In the genomic region with DNA sequence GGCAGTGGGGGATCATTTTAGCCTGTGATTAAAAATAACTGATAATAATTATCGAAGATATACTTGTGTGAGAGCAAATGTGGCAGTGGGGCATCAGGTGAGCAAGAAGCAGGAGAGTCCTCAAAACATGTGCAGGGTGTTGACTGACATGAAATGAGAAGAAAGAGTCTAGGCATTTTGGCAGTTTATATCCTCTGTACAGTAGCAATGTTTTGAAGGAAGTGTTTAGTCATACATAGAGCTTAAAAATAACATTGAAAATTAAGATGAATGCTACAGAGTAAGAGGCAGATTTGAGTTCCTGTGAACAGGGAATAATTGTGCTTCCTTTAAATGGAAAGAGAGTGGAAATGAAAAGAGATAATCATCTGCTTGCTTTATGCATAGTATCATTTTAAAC, we compare ENCODE assay signal across 18 cellular contexts. TPM values are rescaled to one million over a fixed set of nuclear protein-coding genes. Genes with fewer than 3 reads are reported as not detected.
"Had no signal": no experiment of that assay in that cellular context is flagged by ENCODE, and none has a peak within 500 bp of the region (broad histone marks: within the 10 kb centered on the region; RNA-seq: fewer than 3 reads in every experiment).

No MANE protein-coding gene starts in this region.

- DNase-seq: activated CD4-positive, alpha-beta memory T cell treated with anti-CD3 and anti-CD28 coated beads for 36 hours; activated CD4-positive, alpha-beta T cell treated with anti-CD3 and anti-CD28 coated beads for 1 hour; activated naive CD4-positive, alpha-beta T cell treated with Interleukin-2 at 50 U/mL for 16 hours; activated naive CD8-positive, alpha-beta T cell treated with anti-CD3 and anti-CD28 coated beads, Interleukin-2, amount 50 U/mL, for 24 hours; activated T-cell treated with anti-CD3 and anti-CD28 coated beads, Interleukin-2, amount 50 U/mL, for 4 hours; dorsolateral prefrontal cortex; esophagus squamous epithelium; foreskin keratinocyte; head of caudate nucleus; natural killer cell; nucleus accumbens; right cardiac atrium; T-helper 9 cell; tibial artery; uterus had no signal

- H3K9me3 ChIP-seq: esophagus squamous epithelium, tibial artery, uterus had no signal

- H3K27ac Mint-ChIP-seq: activated CD4-positive, alpha-beta memory T cell treated with anti-CD3 and anti-CD28 coated beads for 36 hours; activated naive CD8-positive, alpha-beta T cell treated with anti-CD3 and anti-CD28 coated beads, Interleukin-2, amount 50 U/mL, for 24 hours; natural killer cell; stimulated activated memory B cell treated with anti-CD40 and anti-IgM and Interleukin-4, amounts not matched to agents 10 μg/mL and 1 μg/mL and 100 μg/mL, for 72 hours had no signal

- H3K4me2 ChIP-seq: smooth muscle cell had no signal

- H3K27me3 Mint-ChIP-seq: activated CD4-positive, alpha-beta memory T cell treated with anti-CD3 and anti-CD28 coated beads for 36 hours; activated naive CD8-positive, alpha-beta T cell treated with anti-CD3 and anti-CD28 coated beads, Interleukin-2, amount 50 U/mL, for 24 hours; stimulated activated memory B cell treated with anti-CD40 and anti-IgM and Interleukin-4, amounts not matched to agents 10 μg/mL and 1 μg/mL and 100 μg/mL, for 72 hours had no signal

- H3K4me3 Mint-ChIP-seq: activated CD4-positive, alpha-beta memory T cell treated with anti-CD3 and anti-CD28 coated beads for 36 hours; activated naive CD8-positive, alpha-beta T cell treated with anti-CD3 and anti-CD28 coated beads, Interleukin-2, amount 50 U/mL, for 24 hours; activated T-cell treated with anti-CD3 and anti-CD28 coated beads, Interleukin-2, amount 50 U/mL, for 4 hours; natural killer cell; stimulated activated memory B cell treated with anti-CD40 and anti-IgM and Interleukin-4, amounts not matched to agents 10 μg/mL and 1 μg/mL and 100 μg/mL, for 72 hours had no signal

- H3K4me3 ChIP-seq: dorsolateral prefrontal cortex, esophagus squamous epithelium, smooth muscle cell, tibial artery, uterus had no signal

- H3K4me1 ChIP-seq: esophagus squamous epithelium, foreskin keratinocyte, tibial artery, uterus had no signal

- H3K27me3 ChIP-seq: dorsolateral prefrontal cortex, esophagus squamous epithelium, foreskin keratinocyte, tibial artery, uterus had no signal

- H3K4me1 Mint-ChIP-seq: activated naive CD8-positive, alpha-beta T cell treated with anti-CD3 and anti-CD28 coated beads, Interleukin-2, amount 50 U/mL, for 24 hours; stimulated activated memory B cell treated with anti-CD40 and anti-IgM and Interleukin-4, amounts not matched to agents 10 μg/mL and 1 μg/mL and 100 μg/mL, for 72 hours had no signal

- H3K9me3 Mint-ChIP-seq: activated CD4-positive, alpha-beta memory T cell treated with anti-CD3 and anti-CD28 coated beads for 36 hours; activated naive CD8-positive, alpha-beta T cell treated with anti-CD3 and anti-CD28 coated beads, Interleukin-2, amount 50 U/mL, for 24 hours; activated T-cell treated with anti-CD3 and anti-CD28 coated beads, Interleukin-2, amount 50 U/mL, for 4 hours; natural killer cell; stimulated activated memory B cell treated with anti-CD40 and anti-IgM and Interleukin-4, amounts not matched to agents 10 μg/mL and 1 μg/mL and 100 μg/mL, for 72 hours had no signal

- ATAC-seq: activated naive CD8-positive, alpha-beta T cell treated with anti-CD3 and anti-CD28 coated beads, Interleukin-2, amount 50 U/mL, for 24 hours; activated T-cell treated with anti-CD3 and anti-CD28 coated beads, Interleukin-2, amount 50 U/mL, for 4 hours; foreskin keratinocyte; natural killer cell; right cardiac atrium; stimulated activated memory B cell treated with anti-CD40 and anti-IgM and Interleukin-4, amounts not matched to agents 10 μg/mL and 1 μg/mL and 100 μg/mL, for 72 hours had no signal

- H3K27ac ChIP-seq: dorsolateral prefrontal cortex, esophagus squamous epithelium, foreskin keratinocyte, tibial artery, uterus had no signal

RNA-seq across cellular contexts. Expression of a gene that starts 53.3 kb away (rescaled TPM):
- total RNA-seq: activated T-cell treated with anti-CD3 and anti-CD28 coated beads, Interleukin-2, amount 50 U/mL, for 4 hours; esophagus squamous epithelium; foreskin keratinocyte; natural killer cell; posterior vena cava; right cardiac atrium; smooth muscle cell had no signal
